Comparison of ENCODE assay signal across 11 cellular contexts in the genomic region with DNA sequence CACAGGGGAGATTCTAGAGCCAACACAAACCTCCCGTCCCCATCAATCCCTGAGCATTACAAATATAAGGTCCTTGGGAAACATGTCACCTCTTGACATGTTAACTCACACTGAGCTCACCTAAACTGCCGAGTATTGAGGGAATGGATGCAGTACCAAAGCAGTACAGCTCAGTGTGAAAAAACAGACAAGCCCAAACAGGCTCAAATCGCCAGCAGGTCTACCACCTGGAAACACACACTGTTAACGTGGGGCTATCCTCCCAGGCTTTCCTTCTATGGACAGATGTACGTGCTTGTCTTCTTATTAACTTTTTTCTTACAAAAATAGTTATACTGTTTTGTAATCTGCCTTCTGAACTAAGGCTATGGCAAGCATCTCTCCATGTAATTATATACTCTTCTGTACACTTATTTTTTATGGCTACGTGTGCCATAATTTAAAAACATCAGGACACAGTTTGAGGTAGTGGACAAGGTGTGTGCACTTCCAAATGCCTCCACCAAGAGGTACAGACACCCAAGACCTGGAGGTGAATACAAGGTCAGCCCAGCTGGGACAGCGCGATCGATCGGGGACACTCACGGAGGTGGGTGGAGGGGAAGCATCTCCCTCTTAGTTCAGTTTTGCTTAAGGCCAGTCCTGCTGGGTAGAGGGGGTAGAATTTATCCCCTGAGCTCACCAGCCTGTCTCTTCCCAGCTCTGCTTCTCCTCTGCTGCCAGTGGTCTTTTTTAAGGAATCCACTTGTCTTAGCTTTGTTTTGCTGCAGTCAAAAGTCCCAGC.
DNase-seq lines count a peak whose midpoint lies in the region; ATAC-seq and TF ChIP-seq lines count a peak whose summit lies in the region.
"Had no signal": no experiment of that assay in that cellular context is flagged by ENCODE, and none has a peak within 500 bp of the region (broad histone marks: within the 10 kb centered on the region; RNA-seq: fewer than 3 reads in every experiment).

No MANE protein-coding gene starts in this region.

- H3K9me3 Mint-ChIP-seq in CD14-positive monocyte, result peaks cover 0 to 3% (median 0%) of the 10 kb centered on the region in 7 donors

- TF ChIP-seq CTCF in CD14-positive monocyte (IDR thresholded peaks at IDR 0.05) (no peak), upper lobe of left lung (IDR thresholded peaks at IDR 0.05) (no peak)

- no peaks in the 10 kb centered on the region for H3K4me1 ChIP-seq in upper lobe of left lung

- H3K4me1 Mint-ChIP-seq in CD14-positive monocyte, result peaks cover 21% of the 10 kb centered on the region

- no peak overlapping the region for H3K4me3 ChIP-seq in upper lobe of left lung

- 91 to 98% methylated on average over 11 of the region's 11 CpGs for WGBS in upper lobe of left lung, 2 donors

- no peak overlapping the region for H3K27ac ChIP-seq in upper lobe of left lung

- ATAC-seq in GM19025 (IDR thresholded peaks at IDR 0.05; ENCODE audit: low read depth, unreplicated experiment) (peak; percentile 50), HG02623 (IDR thresholded peaks at IDR 0.05; ENCODE audit: unreplicated experiment) (peak; percentile 54), HG03521 (IDR thresholded peaks at IDR 0.05; ENCODE audit: unreplicated experiment) (peak; percentile 58), upper lobe of left lung (ENCODE audit: low FRiP score in 2 of 2) (no peak), SK-N-SH treated with all-trans-retinoic acid at 6 μM for 48 hours (no peak)

- H3K36me3 ChIP-seq in upper lobe of left lung, result peaks cover 18 to 42% (median 33%) of the 10 kb centered on the region in 4 donors

- H3K36me3 Mint-ChIP-seq in CD14-positive monocyte, result peaks cover 60 to 76% of the 10 kb centered on the region in 2 donors

- TF ChIP-seq POLR2A in upper lobe of left lung (IDR thresholded peaks at IDR 0.05), result no peak

- peaks cover 0 to 4% (median 0%) of the 10 kb centered on the region in 3 donors for H3K27me3 Mint-ChIP-seq in CD14-positive monocyte (ENCODE audit: low read depth in 3 of 3)
- H3K27me3 Mint-ChIP-seq: type B pancreatic cell had no signal

- H3K27me3 ChIP-seq in upper lobe of left lung, result no peaks in the 10 kb centered on the region

- H3K27ac Mint-ChIP-seq in CD14-positive monocyte, result peak overlapping the region in 4 of 7 donors; percentile 25 to 59 (median 38)
- H3K27ac Mint-ChIP-seq: type B pancreatic cell had no signal

- no peak overlapping the region for H3K4me3 Mint-ChIP-seq in CD14-positive monocyte
- H3K4me3 Mint-ChIP-seq: type B pancreatic cell had no signal

- no peaks in the 10 kb centered on the region for H3K9me3 ChIP-seq in upper lobe of left lung

- intact Hi-C loops in CD14-positive monocyte (cut with micrococcal nuclease), result no loop called here

- TF ChIP-seq EP300 in upper lobe of left lung (IDR thresholded peaks at IDR 0.05), result no peak

- DNase-seq in CD14-positive monocyte (ENCODE audit: low spot score) (no peak), upper lobe of left lung (no peak), NCI-H1048 (lab: John Stamatoyannopoulos, UW) (no peak), RKO (ENCODE audit: low spot score) (no peak)
- DNase-seq: NCI-H1436 treated with DMSO at 0.1 percent for 48 hours; stimulated activated CD4-positive, alpha-beta T cell treated with anti-CD3 and anti-CD28 coated beads, Interleukin-1b, Interleukin-23, amount 100 ng/mL, for 48 hours had no signal

TF ChIP-seq in SK-N-SH treated with all-trans-retinoic acid at 6 μM for 48 hours, 23 proteins besides CTCF, POLR2A, EP300 and RAD21:
- TF ChIP-seq OSR1 (CRISPR knock-in tag; IDR thresholded peaks at IDR 0.05) (no peak), ZC3H10 (CRISPR knock-in tag; IDR thresholded peaks at IDR 0.05) (no peak), ESRRG (CRISPR knock-in tag; IDR thresholded peaks at IDR 0.05) (no peak), GLIS3 (CRISPR knock-in tag; IDR thresholded peaks at IDR 0.05) (no peak), ZNF70 (CRISPR knock-in tag; IDR thresholded peaks at IDR 0.05) (no peak), BACH2 (CRISPR knock-in tag; IDR thresholded peaks at IDR 0.05; ENCODE audit: borderline replicate concordance) (no peak), ZNF565 (CRISPR knock-in tag; conservative IDR thresholded peaks at IDR 0.05; ENCODE audit: low read depth) (no peak), ZFP3 (CRISPR knock-in tag; IDR thresholded peaks at IDR 0.05) (no peak)
- TF ChIP-seq, protein P1, sequence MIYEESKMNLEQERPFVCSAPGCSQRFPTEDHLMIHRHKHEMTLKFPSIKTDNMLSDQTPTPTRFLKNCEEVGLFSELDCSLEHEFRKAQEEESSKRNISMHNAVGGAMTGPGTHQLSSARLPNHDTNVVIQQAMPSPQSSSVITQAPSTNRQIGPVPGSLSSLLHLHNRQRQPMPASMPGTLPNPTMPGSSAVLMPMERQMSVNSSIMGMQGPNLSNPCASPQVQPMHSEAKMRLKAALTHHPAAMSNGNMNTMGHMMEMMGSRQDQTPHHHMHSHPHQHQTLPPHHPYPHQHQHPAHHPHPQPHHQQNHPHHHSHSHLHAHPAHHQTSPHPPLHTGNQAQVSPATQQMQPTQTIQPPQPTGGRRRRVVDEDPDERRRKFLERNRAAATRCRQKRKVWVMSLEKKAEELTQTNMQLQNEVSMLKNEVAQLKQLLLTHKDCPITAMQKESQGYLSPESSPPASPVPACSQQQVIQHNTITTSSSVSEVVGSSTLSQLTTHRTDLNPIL (CRISPR knock-in tag; IDR thresholded peaks at IDR 0.05; ENCODE audit: low read depth), result no peak
- TF ChIP-seq, protein P2, sequence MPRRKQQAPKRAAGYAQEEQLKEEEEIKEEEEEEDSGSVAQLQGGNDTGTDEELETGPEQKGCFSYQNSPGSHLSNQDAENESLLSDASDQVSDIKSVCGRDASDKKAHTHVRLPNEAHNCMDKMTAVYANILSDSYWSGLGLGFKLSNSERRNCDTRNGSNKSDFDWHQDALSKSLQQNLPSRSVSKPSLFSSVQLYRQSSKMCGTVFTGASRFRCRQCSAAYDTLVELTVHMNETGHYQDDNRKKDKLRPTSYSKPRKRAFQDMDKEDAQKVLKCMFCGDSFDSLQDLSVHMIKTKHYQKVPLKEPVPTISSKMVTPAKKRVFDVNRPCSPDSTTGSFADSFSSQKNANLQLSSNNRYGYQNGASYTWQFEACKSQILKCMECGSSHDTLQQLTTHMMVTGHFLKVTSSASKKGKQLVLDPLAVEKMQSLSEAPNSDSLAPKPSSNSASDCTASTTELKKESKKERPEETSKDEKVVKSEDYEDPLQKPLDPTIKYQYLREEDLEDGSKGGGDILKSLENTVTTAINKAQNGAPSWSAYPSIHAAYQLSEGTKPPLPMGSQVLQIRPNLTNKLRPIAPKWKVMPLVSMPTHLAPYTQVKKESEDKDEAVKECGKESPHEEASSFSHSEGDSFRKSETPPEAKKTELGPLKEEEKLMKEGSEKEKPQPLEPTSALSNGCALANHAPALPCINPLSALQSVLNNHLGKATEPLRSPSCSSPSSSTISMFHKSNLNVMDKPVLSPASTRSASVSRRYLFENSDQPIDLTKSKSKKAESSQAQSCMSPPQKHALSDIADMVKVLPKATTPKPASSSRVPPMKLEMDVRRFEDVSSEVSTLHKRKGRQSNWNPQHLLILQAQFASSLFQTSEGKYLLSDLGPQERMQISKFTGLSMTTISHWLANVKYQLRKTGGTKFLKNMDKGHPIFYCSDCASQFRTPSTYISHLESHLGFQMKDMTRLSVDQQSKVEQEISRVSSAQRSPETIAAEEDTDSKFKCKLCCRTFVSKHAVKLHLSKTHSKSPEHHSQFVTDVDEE (CRISPR knock-in tag; IDR thresholded peaks at IDR 0.05), result no peak
- TF ChIP-seq, protein P3, sequence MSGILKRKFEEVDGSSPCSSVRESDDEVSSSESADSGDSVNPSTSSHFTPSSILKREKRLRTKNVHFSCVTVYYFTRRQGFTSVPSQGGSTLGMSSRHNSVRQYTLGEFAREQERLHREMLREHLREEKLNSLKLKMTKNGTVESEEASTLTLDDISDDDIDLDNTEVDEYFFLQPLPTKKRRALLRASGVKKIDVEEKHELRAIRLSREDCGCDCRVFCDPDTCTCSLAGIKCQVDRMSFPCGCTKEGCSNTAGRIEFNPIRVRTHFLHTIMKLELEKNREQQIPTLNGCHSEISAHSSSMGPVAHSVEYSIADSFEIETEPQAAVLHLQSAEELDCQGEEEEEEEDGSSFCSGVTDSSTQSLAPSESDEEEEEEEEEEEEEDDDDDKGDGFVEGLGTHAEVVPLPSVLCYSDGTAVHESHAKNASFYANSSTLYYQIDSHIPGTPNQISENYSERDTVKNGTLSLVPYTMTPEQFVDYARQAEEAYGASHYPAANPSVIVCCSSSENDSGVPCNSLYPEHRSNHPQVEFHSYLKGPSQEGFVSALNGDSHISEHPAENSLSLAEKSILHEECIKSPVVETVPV (CRISPR knock-in tag; IDR thresholded peaks at IDR 0.05), result no peak

Comparison
In these comparisons a context has a peak if more than half of its experiments do, and no peak if none do; other contexts are left out.
1. ATAC-seq: peak in GM19025 (single experiment), HG02623 (single experiment) and HG03521 (single experiment); none in upper lobe of left lung (0 of 2) and SK-N-SH treated with all-trans-retinoic acid at 6 μM for 48 hours (single experiment).